Comparison of ENCODE assay signal across 21 cellular contexts in the genomic region with DNA sequence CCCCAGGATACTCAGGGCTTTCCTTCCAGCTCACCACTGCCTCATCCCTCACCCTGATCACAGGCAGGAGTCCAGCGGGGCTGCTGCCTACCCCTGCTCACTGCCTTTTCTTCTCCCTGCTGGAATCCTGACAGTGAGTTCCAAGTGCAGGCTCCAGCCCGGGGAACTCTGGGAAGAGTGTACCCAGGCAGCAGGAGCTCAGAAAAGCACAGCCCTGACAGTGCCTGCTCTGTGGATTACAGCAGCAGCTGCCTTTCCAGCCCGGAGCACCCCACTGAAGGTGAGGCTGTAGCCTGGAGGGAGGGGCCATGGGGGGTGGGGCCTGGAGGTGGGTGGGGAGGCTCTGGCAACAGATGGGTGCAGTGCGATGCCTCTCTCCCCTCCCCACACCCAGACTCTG.
"Had no signal": no experiment of that assay in that cellular context is flagged by ENCODE, and none has a peak within 500 bp of the region (broad histone marks: within the 10 kb centered on the region; RNA-seq: fewer than 3 reads in every experiment).

No MANE protein-coding gene starts in this region.

- H3K4me3 ChIP-seq: lower lobe of right lung, neural progenitor cell, spleen, tibial nerve had no signal

- H3K9me3 ChIP-seq: lower lobe of right lung, spleen, tibial nerve had no signal

- H3K9me3 Mint-ChIP-seq: activated B cell treated with CpG ODN at 0.5 μM for 24 hours; activated naive CD8-positive, alpha-beta T cell treated with anti-CD3 and anti-CD28 coated beads, Interleukin-2, amount 50 U/mL, for 24 hours; naive thymus-derived CD4-positive, alpha-beta T cell; neural progenitor cell; stimulated activated naive CD8-positive, alpha-beta T cell treated with anti-CD3 and anti-CD28 coated beads, Interleukin-15, amount 100 ng/mL, for 72 hours had no signal

- H3K4me3 Mint-ChIP-seq: activated B cell treated with CpG ODN at 0.5 μM for 24 hours; activated CD4-positive, alpha-beta T cell treated with anti-CD3 and anti-CD28 coated beads for 36 hours; activated naive CD8-positive, alpha-beta T cell treated with anti-CD3 and anti-CD28 coated beads, Interleukin-2, amount 50 U/mL, for 24 hours; naive thymus-derived CD4-positive, alpha-beta T cell; neural progenitor cell; stimulated activated naive CD8-positive, alpha-beta T cell treated with anti-CD3 and anti-CD28 coated beads, Interleukin-15, amount 100 ng/mL, for 72 hours had no signal

- H3K27ac ChIP-seq: lower lobe of right lung, neural progenitor cell, spleen, tibial nerve had no signal

- H3K27me3 Mint-ChIP-seq: activated B cell treated with CpG ODN at 0.5 μM for 24 hours; activated CD4-positive, alpha-beta T cell treated with anti-CD3 and anti-CD28 coated beads for 36 hours; activated naive CD8-positive, alpha-beta T cell treated with anti-CD3 and anti-CD28 coated beads, Interleukin-2, amount 50 U/mL, for 24 hours; stimulated activated naive CD8-positive, alpha-beta T cell treated with anti-CD3 and anti-CD28 coated beads, Interleukin-15, amount 100 ng/mL, for 72 hours had no signal

- H3K36me3 ChIP-seq: neural progenitor cell had no signal

- ATAC-seq: activated CD4-positive, alpha-beta T cell treated with anti-CD3 and anti-CD28 coated beads for 36 hours; activated naive CD8-positive, alpha-beta T cell treated with anti-CD3 and anti-CD28 coated beads, Interleukin-2, amount 50 U/mL, for 24 hours; left lobe of liver; lower lobe of right lung; naive thymus-derived CD4-positive, alpha-beta T cell; stimulated activated naive CD8-positive, alpha-beta T cell treated with anti-CD3 and anti-CD28 coated beads, Interleukin-15, amount 100 ng/mL, for 72 hours had no signal

- H3K4me1 ChIP-seq: lower lobe of right lung, tibial nerve had no signal

- H3K27ac Mint-ChIP-seq: activated B cell treated with CpG ODN at 0.5 μM for 24 hours; activated CD4-positive, alpha-beta T cell treated with anti-CD3 and anti-CD28 coated beads for 36 hours; activated naive CD8-positive, alpha-beta T cell treated with anti-CD3 and anti-CD28 coated beads, Interleukin-2, amount 50 U/mL, for 24 hours had no signal

- DNase-seq: activated B cell treated with CpG ODN at 0.5 μM for 24 hours; activated CD4-positive, alpha-beta T cell treated with anti-CD3 and anti-CD28 coated beads for 36 hours; activated CD4-positive, alpha-beta T cell treated with anti-CD3 and anti-CD28 coated beads, Interleukin-2, amount 50 U/mL, for 48 hours; activated gamma-delta T cell; activated naive CD4-positive, alpha-beta T cell treated with anti-CD3 and anti-CD28 coated beads, Interleukin-2, amount 50 U/mL, for 16 hours; activated naive CD8-positive, alpha-beta T cell treated with anti-CD3 and anti-CD28 coated beads, Interleukin-2, amount 50 U/mL, for 24 hours; central memory CD4-positive, alpha-beta T cell; dermis blood vessel endothelial cell; effector CD8-positive, alpha-beta T cell; erythroblast; foreskin fibroblast; lower lobe of right lung; naive thymus-derived CD4-positive, alpha-beta T cell; retina; stimulated activated CD4-positive, alpha-beta T cell treated with anti-CD3 and anti-CD28 coated beads, Interleukin-4, amount 100 ng/mL, for 24 hours; stimulated activated naive CD8-positive, alpha-beta T cell treated with anti-CD3 and anti-CD28 coated beads, Interleukin-15, amount 100 ng/mL, for 72 hours; T-helper 9 cell had no signal

- H3K4me1 Mint-ChIP-seq: activated naive CD8-positive, alpha-beta T cell treated with anti-CD3 and anti-CD28 coated beads, Interleukin-2, amount 50 U/mL, for 24 hours had no signal

- H3K27me3 ChIP-seq: spleen, tibial nerve had no signal
